In genomic region chr6:32845381-32845884, GRCh38 we compare ENCODE assay signal across 9 cellular contexts. TPM values are rescaled to one million over a fixed set of nuclear protein-coding genes. Genes with fewer than 3 reads are reported as not detected.
A peak's percentile ranks its signal among the peaks of the same experiment; 100 is the strongest.
DNase-seq lines count a peak whose midpoint lies in the region; ATAC-seq and TF ChIP-seq lines count a peak whose summit lies in the region.
"Had no signal": no experiment of that assay in that cellular context is flagged by ENCODE, and none has a peak within 500 bp of the region (broad histone marks: within the 10 kb centered on the region; RNA-seq: fewer than 3 reads in every experiment).

No MANE protein-coding gene starts in this region.

- H3K9ac ChIP-seq in liver (ENCODE audit: low read depth in 1 of 2, low read length in 2 of 2) = peak overlapping the region; percentile 41 to 77

- WGBS in liver = 78% methylated on average over 10 of the region's 10 CpGs
- 29 to 33% methylated on average over 5 to 10 of the region's 10 CpGs for WGBS in upper lobe of left lung, 2 donors

- POLR2A ChIA-PET in activated CD8-positive, alpha-beta T cell treated with anti-CD3 and anti-CD28 coated beads for 36 hours (lab: Charles Lee) = interaction anchor here (0.7 to 10.7 kb wide), 17 partner anchors 11 to 668 kb away, joined by 3 to 458 read pairs (median 6); partner anchors contain the start of genes BRD2, HLA-DQB1, PSMB9 and RPS18
- POLR2A ChIA-PET in HEK293T (lab: Yijun Ruan, JAX) = interaction anchor here (1.0 to 2.4 kb wide), 3 partner anchors 9 to 127 kb away, joined by 4 to 17 read pairs (median 5); partner anchors contain the start of genes PSMB9 and TAP1

- H3K4me1 Mint-ChIP-seq in activated CD8-positive, alpha-beta T cell treated with anti-CD3 and anti-CD28 coated beads for 36 hours (ENCODE audit: low read depth) = peaks cover 60% of the 10 kb centered on the region

- H3K9me3 ChIP-seq in liver (ENCODE audit: control insufficient read depth in 4 of 4, low read length in 3 of 4) = no peaks in the 10 kb centered on the region
- H3K9me3 ChIP-seq in upper lobe of left lung = no peaks in the 10 kb centered on the region

- no peaks in the 10 kb centered on the region for H3K9me3 Mint-ChIP-seq in activated CD8-positive, alpha-beta T cell treated with anti-CD3 and anti-CD28 coated beads for 36 hours

- intact Hi-C loops in activated CD8-positive, alpha-beta T cell treated with anti-CD3 and anti-CD28 coated beads for 36 hours (cut with micrococcal nuclease) = loop anchor here (2.0 kb wide), 1 partner anchor 125 kb away; no protein-coding TSS in a partner anchor

- no peaks in the 10 kb centered on the region for H3K27me3 Mint-ChIP-seq in activated CD8-positive, alpha-beta T cell treated with anti-CD3 and anti-CD28 coated beads for 36 hours

- peak overlapping the region; percentile 94 to 98 for H3K27ac ChIP-seq in liver (ENCODE audit: low read depth in 1 of 2, low read length in 2 of 2)
- H3K27ac ChIP-seq in upper lobe of left lung = peak overlapping the region; percentile 94 to 99 (median 96)

- TF ChIP-seq POLR2A in upper lobe of left lung (IDR thresholded peaks at IDR 0.05) = no peak

- peak overlapping the region; percentile 99 for H3K27ac Mint-ChIP-seq in activated CD8-positive, alpha-beta T cell treated with anti-CD3 and anti-CD28 coated beads for 36 hours

- peak; percentile 39 for DNase-seq in activated gamma-delta T cell treated with Interleukin-2 at 50 U/mL for 16 hours
- DNase-seq in activated gamma-delta T cell (lab: John Stamatoyannopoulos, UW) = no peak
- peak; percentile 67 for DNase-seq in activated CD8-positive, alpha-beta T cell treated with anti-CD3 and anti-CD28 coated beads for 36 hours
- DNase-seq in upper lobe of left lung = peak in 1 of 2 donors; percentile 69
- DNase-seq in kidney glomerular epithelial cell (lab: John Stamatoyannopoulos, UW) = no peak
- no peak for DNase-seq in GM03348 (ENCODE audit: low spot score)
- DNase-seq in HEK293T (ENCODE audit: extremely low spot score) = no peak

- peaks cover 6 to 44% (median 23%) of the 10 kb centered on the region in 4 donors for H3K4me1 ChIP-seq in liver (ENCODE audit: control insufficient read depth in 4 of 4, insufficient read depth in 4 of 4, low read length in 3 of 4)
- H3K4me1 ChIP-seq in upper lobe of left lung = peaks cover 44 to 66% (median 52%) of the 10 kb centered on the region in 4 donors

- peaks cover 94% of the 10 kb centered on the region for H3K36me3 Mint-ChIP-seq in activated CD8-positive, alpha-beta T cell treated with anti-CD3 and anti-CD28 coated beads for 36 hours (ENCODE audit: low read depth)

- H3K4me3 ChIP-seq in liver (ENCODE audit: low read depth in 1 of 3, low read length in 3 of 3) (peak overlapping the region; percentile 6 to 75 (median 15)), upper lobe of left lung (peak overlapping the region in 3 of 4 donors; percentile 74 to 86 (median 74))

- H3K36me3 ChIP-seq in liver (ENCODE audit: control insufficient read depth in 4 of 4, insufficient read depth in 3 of 4, low read depth in 1 of 4, low read length in 3 of 4) (peaks cover 5 to 45% (median 31%) of the 10 kb centered on the region in 4 donors), upper lobe of left lung (peaks cover 33 to 74% (median 49%) of the 10 kb centered on the region in 4 donors)

- CTCF ChIA-PET in activated CD8-positive, alpha-beta T cell treated with anti-CD3 and anti-CD28 coated beads for 36 hours (lab: Charles Lee) = interaction anchor here (0.9 to 10.1 kb wide), 9 partner anchors 13 to 140 kb away, joined by 3 to 400 read pairs (median 4); partner anchors contain the start of genes PSMB9 and TAP1
- CTCF ChIA-PET in HEK293T (lab: Yijun Ruan, JAX) = interaction anchor here (1.9 kb wide), 1 partner anchor 23 kb away, joined by 7 read pairs; no protein-coding TSS in a partner anchor

- TF ChIP-seq CTCF in activated CD8-positive, alpha-beta T cell treated with anti-CD3 and anti-CD28 coated beads for 36 hours (IDR thresholded peaks at IDR 0.05) = no peak
- no peak for TF ChIP-seq CTCF in liver (IDR thresholded peaks at IDR 0.05; ENCODE audit: low read depth, low read length, missing input control)
- no peak for TF ChIP-seq CTCF in upper lobe of left lung (IDR thresholded peaks at IDR 0.05)

- TF ChIP-seq RAD21 in liver (IDR thresholded peaks at IDR 0.05) = no peak

- ATAC-seq in activated CD8-positive, alpha-beta T cell treated with anti-CD3 and anti-CD28 coated beads for 36 hours = peak; percentile 7
- no peak for ATAC-seq in upper lobe of left lung (ENCODE audit: low FRiP score in 2 of 2)

- TF ChIP-seq EP300 in upper lobe of left lung (IDR thresholded peaks at IDR 0.05) = no peak

- H3K4me3 Mint-ChIP-seq in activated CD8-positive, alpha-beta T cell treated with anti-CD3 and anti-CD28 coated beads for 36 hours = peak overlapping the region; percentile 97

- H3K27me3 ChIP-seq in liver (ENCODE audit: control insufficient read depth in 4 of 4, insufficient read depth in 4 of 4, low read length in 3 of 4) (no peaks in the 10 kb centered on the region), upper lobe of left lung (no peaks in the 10 kb centered on the region)

TF ChIP-seq in liver, 16 proteins besides CTCF, POLR2A, EP300 and RAD21 (continues in another document):
- TF ChIP-seq HNF4A (conservative IDR thresholded peaks at IDR 0.05) = no peak
- no peak for TF ChIP-seq YY1 (IDR thresholded peaks at IDR 0.05)
- TF ChIP-seq NR2F2 (IDR thresholded peaks at IDR 0.05) = no peak
- TF ChIP-seq EGR1 (IDR thresholded peaks at IDR 0.05; ENCODE audit: low read depth in 2 of 2) = no peak
- TF ChIP-seq FOXA2 (IDR thresholded peaks at IDR 0.05) = no peak
- TF ChIP-seq HNF4G (IDR thresholded peaks at IDR 0.05) = no peak

TF ChIP-seq in HEK293T, 16 proteins besides CTCF, POLR2A, EP300 and RAD21:
- TF ChIP-seq SUZ12 (IDR thresholded peaks at IDR 0.05) (no peak), FOXM1 (IDR thresholded peaks at IDR 0.05; ENCODE audit: borderline replicate concordance) (no peak), ELF4 (IDR thresholded peaks at IDR 0.05) (no peak), NFRKB (IDR thresholded peaks at IDR 0.05) (no peak), SP1 (IDR thresholded peaks at IDR 0.05) (no peak), ZNF384 (IDR thresholded peaks at IDR 0.05) (no peak), BHLHE40 (IDR thresholded peaks at IDR 0.05; ENCODE audit: borderline replicate concordance) (no peak), ARNT (IDR thresholded peaks at IDR 0.05) (no peak), FOXA1 (IDR thresholded peaks at IDR 0.05) (no peak)

RNA-seq across cellular contexts. Expression of gene PSMB8, which starts 1.6 kb away (rescaled TPM):
- total RNA-seq in activated CD8-positive, alpha-beta T cell treated with anti-CD3 and anti-CD28 coated beads for 36 hours = 100 to 1,000 TPM; 370 to 371 TPM
- 10 to 100 TPM; 19.9 to 39.1 TPM for total RNA-seq in liver
- 10 to 100 TPM; 49.0 to 75.1 TPM for polyA plus RNA-seq in liver
- total RNA-seq in upper lobe of left lung = 100 to 1,000 TPM in 1 of 6 donors, 10 to 100 TPM in 5; 48.2 to 110 (median 71.7) TPM
- polyA plus RNA-seq: neural cell had no signal

RNA-seq across cellular contexts. Expression of gene TAP2, which starts 6.9 kb away (rescaled TPM):
- 100 to 1,000 TPM; 110 to 113 TPM for total RNA-seq in activated CD8-positive, alpha-beta T cell treated with anti-CD3 and anti-CD28 coated beads for 36 hours
- total RNA-seq in liver (1 to 10 TPM; 5.1 to 7.7 TPM), upper lobe of left lung (100 to 1,000 TPM in 2 of 6 donors, 10 to 100 TPM in 4; 17.6 to 266 (median 62.1) TPM)
- polyA plus RNA-seq in liver = 10 to 100 TPM in 1 of 2 donors, 1 to 10 TPM in 1; 2.2 to 14.9 TPM

RNA-seq across cellular contexts. Expression of gene TAP1, which starts 8.1 kb away (rescaled TPM):
- 100 to 1,000 TPM; 210 to 211 TPM for total RNA-seq in activated CD8-positive, alpha-beta T cell treated with anti-CD3 and anti-CD28 coated beads for 36 hours
- 10 to 100 TPM in 1 of 2 donors, 1 to 10 TPM in 1; 9.8 to 18.2 TPM for total RNA-seq in liver
- 10 to 100 TPM; 10.3 to 14.3 TPM for polyA plus RNA-seq in liver
- total RNA-seq in upper lobe of left lung = 10 to 100 TPM; 56.9 to 87.0 (median 69.8) TPM
- polyA plus RNA-seq: neural cell had no signal

RNA-seq across cellular contexts. Expression of gene PSMB9, which starts 8.6 kb away (rescaled TPM):
- total RNA-seq in activated CD8-positive, alpha-beta T cell treated with anti-CD3 and anti-CD28 coated beads for 36 hours = 100 to 1,000 TPM; 219 to 229 TPM
- total RNA-seq in liver (10 to 100 TPM; 11.7 to 13.4 TPM), upper lobe of left lung (10 to 100 TPM; 34.4 to 85.9 (median 45.5) TPM)
- 10 to 100 TPM; 27.1 to 31.6 TPM for polyA plus RNA-seq in liver
- polyA plus RNA-seq: neural cell had no signal

RNA-seq across cellular contexts. Expression of gene HLA-DOB, which starts 28.6 kb away (rescaled TPM):
- total RNA-seq in activated CD8-positive, alpha-beta T cell treated with anti-CD3 and anti-CD28 coated beads for 36 hours = 10 to 100 TPM; 10.2 to 11.6 TPM
- under 1 TPM in 1 of 2 donors, not detected in 1; 0.25 TPM for total RNA-seq in liver
- under 1 TPM; 0.16 to 0.67 TPM for polyA plus RNA-seq in liver
- total RNA-seq in upper lobe of left lung = 10 to 100 TPM in 1 of 6 donors, 1 to 10 TPM in 5; 1.3 to 15.2 (median 3.7) TPM
- polyA plus RNA-seq: neural cell had no signal

Comparison
In these comparisons a context has a peak if more than half of its experiments do, and no peak if none do; other contexts are left out.
1. DNase-seq: peak in activated gamma-delta T cell treated with Interleukin-2 at 50 U/mL for 16 hours (single experiment) and activated CD8-positive, alpha-beta T cell treated with anti-CD3 and anti-CD28 coated beads for 36 hours (single experiment); none in activated gamma-delta T cell (single experiment), kidney glomerular epithelial cell (single experiment), GM03348 (single experiment) and HEK293T (single experiment).